7 cellular contexts compared by ENCODE assay signal in the genomic region with DNA sequence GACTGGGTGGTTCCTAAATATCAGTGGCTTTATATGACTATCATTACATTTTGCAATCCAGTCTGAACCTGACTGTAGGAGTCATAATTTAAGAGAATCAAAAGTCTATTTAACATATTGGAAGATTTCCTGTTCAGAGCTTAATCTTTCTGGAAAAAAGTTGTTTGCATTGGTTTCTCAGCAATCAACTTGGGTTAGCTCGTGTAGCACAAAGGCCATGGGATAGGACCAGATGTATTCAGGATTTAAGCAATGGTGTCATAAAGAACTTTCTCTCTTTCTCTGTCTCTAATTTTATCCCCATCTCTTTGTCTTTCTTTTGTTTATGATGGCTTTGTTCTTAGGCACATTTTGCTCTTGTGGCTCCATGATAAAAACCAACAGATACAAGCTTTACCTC.
"Had no signal": no experiment of that assay in that cellular context is flagged by ENCODE, and none has a peak within 500 bp of the region (broad histone marks: within the 10 kb centered on the region; RNA-seq: fewer than 3 reads in every experiment).

No MANE protein-coding gene starts in this region.

- H3K4me3 Mint-ChIP-seq: IgD-negative memory B cell had no signal

- FAIRE-seq: HepG2, HTR-8/SVneo, K562 had no signal

- H3K4me1 Mint-ChIP-seq: IgD-negative memory B cell had no signal

- ATAC-seq: HepG2, K562 had no signal

- H3K27ac Mint-ChIP-seq: IgD-negative memory B cell had no signal

- H3K27me3 Mint-ChIP-seq: IgD-negative memory B cell had no signal

- H3K27ac ChIP-seq: HL-60 had no signal

- H3K36me3 Mint-ChIP-seq: IgD-negative memory B cell had no signal

- DNase-seq: IMR-90, KBM-7 had no signal

- H3K4me3 ChIP-seq: K562 had no signal
